1 cellular context compared by ENCODE assay signal in genomic region chr2:9145752-9146430, GRCh38.
TF ChIP-seq lines count a peak whose summit lies in the region.

No MANE protein-coding gene starts in this region.

TF ChIP-seq in HEK293T, 16 proteins besides CTCF, POLR2A, EP300 and RAD21 (continued from another document):
- TF ChIP-seq TARDBP (IDR thresholded peaks at IDR 0.05) (no peak), FOXA1 (IDR thresholded peaks at IDR 0.05) (no peak), ARNT (IDR thresholded peaks at IDR 0.05) (no peak), BHLHE40 (IDR thresholded peaks at IDR 0.05; ENCODE audit: borderline replicate concordance) (no peak), FOXM1 (IDR thresholded peaks at IDR 0.05; ENCODE audit: borderline replicate concordance) (no peak), ELF4 (IDR thresholded peaks at IDR 0.05) (no peak), FOXK2 (IDR thresholded peaks at IDR 0.05) (no peak), CTBP1 (IDR thresholded peaks at IDR 0.05; ENCODE audit: borderline replicate concordance) (no peak)
TF ChIP-seq in HEK293T: peak in this region for 0.
